Comparison of ENCODE assay signal across 11 cellular contexts in the genomic region with DNA sequence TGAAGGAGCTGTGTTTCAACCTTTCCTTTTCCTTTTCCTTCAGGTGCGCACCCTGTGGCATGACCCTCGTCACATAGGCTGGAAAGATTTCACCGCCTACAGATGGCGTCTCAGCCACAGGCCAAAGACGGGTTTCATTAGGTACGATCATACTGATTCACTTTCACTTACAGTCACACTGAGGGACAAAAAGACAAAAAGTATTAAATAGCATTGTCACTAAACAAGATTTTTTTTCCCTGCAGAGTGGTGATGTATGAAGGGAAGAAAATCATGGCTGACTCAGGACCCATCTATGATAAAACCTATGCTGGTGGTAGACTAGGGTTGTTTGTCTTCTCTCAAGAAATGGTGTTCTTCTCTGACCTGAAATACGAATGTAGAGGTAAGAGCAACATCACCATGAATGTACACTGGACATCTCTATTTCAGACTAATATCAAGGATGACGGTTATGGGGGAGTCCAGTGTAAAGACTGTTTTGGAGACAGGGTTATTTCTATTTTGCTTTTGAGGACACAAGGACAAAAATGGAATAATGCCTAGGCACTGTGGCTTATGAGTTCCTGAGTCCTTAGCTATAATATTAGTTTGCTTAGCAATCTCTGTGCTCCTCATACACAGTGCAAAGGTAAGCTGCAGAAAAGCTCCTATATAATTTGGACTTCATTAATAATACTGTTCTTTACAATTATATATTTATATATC. TPM values are rescaled to one million over a fixed set of nuclear protein-coding genes. Genes with fewer than 3 reads are reported as not detected.
DNase-seq lines count a peak whose midpoint lies in the region; ATAC-seq, FAIRE-seq and TF ChIP-seq lines count a peak whose summit lies in the region.
"Had no signal": no experiment of that assay in that cellular context is flagged by ENCODE, and none has a peak within 500 bp of the region (broad histone marks: within the 10 kb centered on the region; RNA-seq: fewer than 3 reads in every experiment).

No MANE protein-coding gene starts in this region.

- H3K4me3 ChIP-seq in BJ (ENCODE audit: low read depth, low read length) = no peak overlapping the region
- H3K4me3 ChIP-seq in adrenal gland = no peak overlapping the region
- H3K4me3 ChIP-seq: dorsolateral prefrontal cortex had no signal

- H3K27me3 ChIP-seq in BJ (ENCODE audit: control insufficient read depth, insufficient read depth, low read length) (no peaks in the 10 kb centered on the region), adrenal gland (no peaks in the 10 kb centered on the region)

- H3K36me3 Mint-ChIP-seq in HFFc6 (ENCODE audit: low read depth) = peaks cover 82% of the 10 kb centered on the region

- ATAC-seq in GM21786 (IDR thresholded peaks at IDR 0.05; ENCODE audit: unreplicated experiment) = no peak

- peaks cover 89% of the 10 kb centered on the region for H3K4me1 Mint-ChIP-seq in HFFc6 (ENCODE audit: low read depth)

- peaks cover 87% of the 10 kb centered on the region for H3K9me3 Mint-ChIP-seq in HFFc6

- 86 to 92% (median 90%) methylated on average over 8 of the region's 8 CpGs for WGBS in adrenal gland, 4 donors

- H3K27ac Mint-ChIP-seq in HFFc6 = peak overlapping the region; percentile 86

- no peak overlapping the region for H3K27ac ChIP-seq in adrenal gland
- H3K27ac ChIP-seq: dorsolateral prefrontal cortex had no signal

- H3K36me3 ChIP-seq in BJ (ENCODE audit: control insufficient read depth, insufficient read depth, low read length) (peaks cover 26% of the 10 kb centered on the region), adrenal gland (replicated peaks in 1 of 2) (peaks cover 0 to 56% of the 10 kb centered on the region in 2 donors)

- DNase-seq in BJ (ENCODE audit: low read depth) (peak; percentile 19), HFFc6 (peak; percentile 48), astrocyte of the hippocampus (ENCODE audit: low read depth, low spot score) (peak; percentile 26), lung microvascular endothelial cell (ENCODE audit: low read depth in 2 of 2) (peak; percentile 45 to 65), hippocampal formation (lab: John Stamatoyannopoulos, UW) (no peak), adrenal gland (no peak), D721Med (ENCODE audit: insufficient read length, low spot score) (no peak)
- DNase-seq: dorsolateral prefrontal cortex, H7, NCI-H69 had no signal

- FAIRE-seq in D721Med (lab: Jason Lieb, UNC) = no peak

- no peak for TF ChIP-seq CTCF in BJ (IDR thresholded peaks at IDR 0.05; ENCODE audit: insufficient read depth, low read depth, low read length)
- TF ChIP-seq CTCF in HFFc6 (IDR thresholded peaks at IDR 0.05) = no peak
- TF ChIP-seq CTCF in adrenal gland (IDR thresholded peaks at IDR 0.05) = no peak
- TF ChIP-seq CTCF in D721Med (IDR thresholded peaks at IDR 0.05; ENCODE audit: insufficient read depth, missing control alignments) = no peak

- no peaks in the 10 kb centered on the region for H3K4me1 ChIP-seq in adrenal gland (replicated peaks in 1 of 2)

- H3K27me3 Mint-ChIP-seq in HFFc6 (ENCODE audit: insufficient read depth) = peaks cover 92% of the 10 kb centered on the region

- TF ChIP-seq POLR2A in adrenal gland (IDR thresholded peaks at IDR 0.05) = no peak

- CTCF ChIA-PET in BJ (lab: Yijun Ruan, JAX) = interaction anchor here (0.6 kb wide), 1 partner anchor 154 kb away, joined by 3 read pairs; no protein-coding TSS in a partner anchor

- no peaks in the 10 kb centered on the region for H3K9me3 ChIP-seq in adrenal gland (replicated peaks in 1 of 3)

- POLR2A ChIA-PET in BJ (lab: Charles Lee) = interaction anchor here (0.7 kb wide), 1 partner anchor 230 kb away, joined by 3 read pairs; no protein-coding TSS in a partner anchor

- intact Hi-C loops in adrenal gland (cut with DNase I) = no loop called here

- peak overlapping the region; percentile 90 for H3K4me3 Mint-ChIP-seq in HFFc6

RNA-seq across cellular contexts. Expression of a gene that starts 13.3 kb away (rescaled TPM):
- 3,704 and 6,610 TPM in 2 replicates for polyA plus RNA-seq in BJ (2011; rRNA removed)
- 19,882 and 20,500 TPM in 2 replicates for polyA minus RNA-seq in BJ (2011; rRNA and poly(A)+ RNA removed)
- total RNA-seq in HFFc6 (2021; fragmentation: NEBNext Ultra II Directional; extraction: Animal tissue kit (Norgen Biotek cat#: 25700)) = 1,000 to 10,000 TPM; 7,606 to 9,130 (median 7,816) TPM
- total RNA-seq in lung microvascular endothelial cell = 3,460 and 6,737 TPM in 2 replicates
- 100 to 1,000 TPM; 102 to 709 (median 441) TPM for total RNA-seq in adrenal gland
- polyA plus RNA-seq in adrenal gland = 10 to 100 TPM; 33.9 to 62.7 (median 36.6) TPM

Comparison
In these comparisons a context has a peak if more than half of its experiments do, and no peak if none do; other contexts are left out.
1. DNase-seq: peak in BJ (single experiment), HFFc6 (single experiment), astrocyte of the hippocampus (single experiment) and lung microvascular endothelial cell (2 of 2); none in hippocampal formation (0 of 2), adrenal gland (0 of 7) and D721Med (single experiment).